10 cellular contexts compared by ENCODE assay signal in the genomic region with DNA sequence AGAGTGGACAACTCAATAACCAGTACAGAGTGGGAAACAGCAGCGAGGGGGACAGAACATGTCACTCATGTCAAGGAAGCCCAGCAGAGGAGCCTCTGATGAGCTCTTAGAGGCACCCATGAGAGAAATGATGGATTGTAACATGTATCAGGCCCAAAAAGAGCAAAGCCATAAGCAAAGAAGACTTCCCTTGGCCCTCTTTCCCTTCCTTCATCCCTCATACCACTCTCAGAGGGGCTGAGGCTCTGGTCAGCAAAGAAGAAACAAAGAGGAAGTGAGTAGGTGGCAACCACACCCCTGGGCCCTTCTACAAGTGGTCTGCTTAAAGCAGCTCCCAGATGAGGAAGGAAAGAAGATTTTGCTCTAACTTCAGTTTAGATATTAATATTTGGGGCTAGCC.
DNase-seq lines count a peak whose midpoint lies in the region; ATAC-seq and TF ChIP-seq lines count a peak whose summit lies in the region.
"Had no signal": no experiment of that assay in that cellular context is flagged by ENCODE, and none has a peak within 500 bp of the region (broad histone marks: within the 10 kb centered on the region; RNA-seq: fewer than 3 reads in every experiment).

No MANE protein-coding gene starts in this region.

- TF ChIP-seq EP300 in SK-N-SH (IDR thresholded peaks at IDR 0.05; ENCODE audit: borderline replicate concordance in 1 of 2, low read depth in 1 of 2, low read length in 1 of 2) = no peak

- no peaks in the 10 kb centered on the region for H3K79me2 ChIP-seq in MM.1S (ENCODE audit: low read length)
- no peaks in the 10 kb centered on the region for H3K79me2 ChIP-seq in SK-N-SH (ENCODE audit: insufficient read depth)

- peaks cover 5% of the 10 kb centered on the region for H3K4me1 ChIP-seq in prostate gland (replicated peaks)
- peaks cover 13% of the 10 kb centered on the region for H3K4me1 ChIP-seq in MM.1S (ENCODE audit: low read length)
- H3K4me1 ChIP-seq in SK-N-SH (ENCODE audit: control insufficient read depth in 1 of 2, insufficient read depth in 2 of 2, low read depth in 1 of 2, low read length in 1 of 2) = peaks cover 28 to 36% of the 10 kb centered on the region in 2 experiments

- H3K9me3 ChIP-seq in prostate gland (no peaks in the 10 kb centered on the region), MM.1S (replicated peaks; ENCODE audit: insufficient read depth, low read length) (no peaks in the 10 kb centered on the region), SK-N-SH (peaks cover 3% of the 10 kb centered on the region; the same call in 1 of the 2 replicates)

- no peaks in the 10 kb centered on the region for H3F3A ChIP-seq in MM.1S (ENCODE audit: insufficient read depth, low read length)
- H3F3A ChIP-seq in SK-N-SH (replicated peaks; ENCODE audit: insufficient read depth) = peaks cover 31% of the 10 kb centered on the region

- H3K27me3 ChIP-seq in prostate gland (replicated peaks; ENCODE audit: insufficient read depth) (no peaks in the 10 kb centered on the region), MM.1S (replicated peaks; ENCODE audit: insufficient read depth, low read length) (no peaks in the 10 kb centered on the region), SK-N-SH (ENCODE audit: insufficient read depth) (no peaks in the 10 kb centered on the region)

- CTCF ChIA-PET in SK-N-SH (lab: Yijun Ruan, JAX) = interaction anchor here (0.8 to 1.6 kb wide), 4 partner anchors 11 to 319 kb away, joined by 3 to 7 read pairs (median 4); no protein-coding TSS in a partner anchor

- H3K36me3 ChIP-seq in prostate gland (no peaks in the 10 kb centered on the region), MM.1S (replicated peaks; ENCODE audit: insufficient read depth, low read length) (no peaks in the 10 kb centered on the region), SK-N-SH (replicated peaks in 1 of 2; ENCODE audit: control insufficient read depth in 1 of 2, insufficient read depth in 2 of 2, low read length in 1 of 2) (no peaks in the 10 kb centered on the region)

- H3K27ac ChIP-seq in prostate gland (no peak overlapping the region), MM.1S (ENCODE audit: low read length) (no peak overlapping the region), SK-N-SH (ENCODE audit: low read depth in 2 of 2, low read length in 1 of 2) (no peak overlapping the region)

- POLR2A ChIA-PET in SK-N-SH (lab: Yijun Ruan, JAX) = no interaction called here

- H4K20me1 ChIP-seq in MM.1S (ENCODE audit: insufficient read depth, low read length) (no peaks in the 10 kb centered on the region), SK-N-SH (ENCODE audit: insufficient read depth) (no peaks in the 10 kb centered on the region)

- no peak overlapping the region for H3K4me3 ChIP-seq in prostate gland
- H3K4me3 ChIP-seq in MM.1S (ENCODE audit: low read length) = no peak overlapping the region
- no peak overlapping the region for H3K4me3 ChIP-seq in SK-N-SH (ENCODE audit: low read depth in 2 of 2, low read length in 1 of 2)

- H3K9ac ChIP-seq in MM.1S (ENCODE audit: low read length) = no peak overlapping the region
- no peak overlapping the region for H3K9ac ChIP-seq in SK-N-SH

- H2AFZ ChIP-seq in MM.1S (ENCODE audit: low read length) (no peak overlapping the region), SK-N-SH (ENCODE audit: low read depth) (no peak overlapping the region)

- H3K9me2 ChIP-seq in MM.1S (replicated peaks; ENCODE audit: insufficient read depth, low read length) (no peaks in the 10 kb centered on the region), SK-N-SH (no peaks in the 10 kb centered on the region)

- no peak for TF ChIP-seq POLR2A in prostate gland (IDR thresholded peaks at IDR 0.05)

- H3K4me2 ChIP-seq in MM.1S (ENCODE audit: low read depth, low read length) = no peak overlapping the region
- no peak overlapping the region for H3K4me2 ChIP-seq in SK-N-SH

- ATAC-seq in GM18498 (IDR thresholded peaks at IDR 0.05; ENCODE audit: unreplicated experiment) = peak; percentile 67
- ATAC-seq in GM21515 (IDR thresholded peaks at IDR 0.05; ENCODE audit: unreplicated experiment) = peak; percentile 64
- peak; percentile 39 for ATAC-seq in HG03565 (IDR thresholded peaks at IDR 0.05; ENCODE audit: unreplicated experiment)
- peak; percentile 13 to 62 for ATAC-seq in left cardiac atrium

- WGBS in prostate gland = 100% methylated on average over 1 of the region's 1 CpG
- WGBS in SK-N-SH (ENCODE audit: low lambda C conversion rate) = 96% methylated on average over 1 of the region's 1 CpG

- no peak for TF ChIP-seq RAD21 in SK-N-SH (IDR thresholded peaks at IDR 0.05; ENCODE audit: low read length)

- DNase-seq in left cardiac atrium (no peak), GM19238 (ENCODE audit: insufficient read length, low spot score) (no peak), prostate gland (ENCODE audit: low spot score) (no peak), MM.1S (no peak), SK-N-SH (no peak)
- DNase-seq: activated CD4-positive, alpha-beta T cell treated with anti-CD3 and anti-CD28 coated beads for 48 hours; EL had no signal

- TF ChIP-seq CTCF in prostate gland (IDR thresholded peaks at IDR 0.05) (no peak), MM.1S (IDR thresholded peaks at IDR 0.05; ENCODE audit: low read length) (no peak), SK-N-SH (IDR thresholded peaks at IDR 0.05) (no peak)

- intact Hi-C loops in left cardiac atrium (cut with DNase I) (no loop called here), prostate gland (cut with DNase I) (no loop called here)

TF ChIP-seq in SK-N-SH, 30 proteins besides CTCF, POLR2A, EP300 and RAD21:
- TF ChIP-seq TCF12 (IDR thresholded peaks at IDR 0.05) = no peak
- no peak for TF ChIP-seq YY1 (IDR thresholded peaks at IDR 0.05; ENCODE audit: low read depth)
- TF ChIP-seq RFX5 (IDR thresholded peaks at IDR 0.05; ENCODE audit: low read length) = no peak
- TF ChIP-seq ELF1 (IDR thresholded peaks at IDR 0.05) = no peak
- no peak for TF ChIP-seq TAF1 (IDR thresholded peaks at IDR 0.05; ENCODE audit: borderline replicate concordance, low read depth, low read length)
- no peak for TF ChIP-seq FOXJ3 (CRISPR knock-in tag; IDR thresholded peaks at IDR 0.05)
- no peak for TF ChIP-seq ZBTB33 (IDR thresholded peaks at IDR 0.05; ENCODE audit: borderline replicate concordance, low read depth)
- TF ChIP-seq RXRA (IDR thresholded peaks at IDR 0.05; ENCODE audit: borderline replicate concordance, low read depth) = no peak
- no peak for TF ChIP-seq TEAD4 (IDR thresholded peaks at IDR 0.05; ENCODE audit: borderline replicate concordance, insufficient read depth)
- no peak for TF ChIP-seq USF2 (IDR thresholded peaks at IDR 0.05; ENCODE audit: borderline replicate concordance, low read depth, low read length)
- TF ChIP-seq FOXM1 (IDR thresholded peaks at IDR 0.05; ENCODE audit: low read depth) = no peak
